In the genomic region with DNA sequence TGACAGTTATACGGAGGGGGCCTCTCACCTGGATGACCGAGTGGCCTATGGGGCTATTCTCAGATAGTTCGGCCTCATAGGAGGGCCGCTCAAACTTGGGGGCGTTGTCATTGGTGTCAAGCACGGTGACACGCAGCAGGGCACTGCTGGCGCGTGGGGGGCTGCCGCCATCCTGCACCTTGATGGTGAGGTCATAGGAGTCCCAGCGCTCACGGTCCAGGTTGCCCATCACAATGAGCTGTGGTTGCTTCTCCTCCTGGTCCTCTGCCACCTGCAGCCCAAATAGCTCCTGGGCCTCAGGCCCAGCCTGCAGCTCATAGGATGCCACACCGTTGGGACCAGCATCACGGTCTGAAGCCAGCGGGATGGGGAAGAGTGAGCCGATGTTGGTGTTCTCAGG, we compare ENCODE assay signal across 1 cellular context.
TF ChIP-seq lines count a peak whose summit lies in the region.

No MANE protein-coding gene starts in this region.

TF ChIP-seq in H1, 55 proteins besides CTCF, POLR2A, EP300 and RAD21:
- TF ChIP-seq TAF7 (optimal IDR thresholded peaks at IDR 0.05; ENCODE audit: borderline replicate concordance, low read depth, low read length) (no peak), EZH2 (IDR thresholded peaks at IDR 0.05; ENCODE audit: low read depth, low read length, severe bottlenecking) (no peak), YY1 (IDR thresholded peaks at IDR 0.05; ENCODE audit: low read depth, low read length) (no peak), SP4 (IDR thresholded peaks at IDR 0.05; ENCODE audit: low read length) (no peak), SUZ12 (IDR thresholded peaks at IDR 0.05; ENCODE audit: low read length) (no peak), CTBP2 (IDR thresholded peaks at IDR 0.05; ENCODE audit: borderline replicate concordance, insufficient read depth, insufficient read length, low read length) (no peak), RXRA (IDR thresholded peaks at IDR 0.05; ENCODE audit: insufficient read depth, low read depth, low read length) (no peak), TBP (IDR thresholded peaks at IDR 0.05; ENCODE audit: low read depth, low read length) (no peak), ASH2L (IDR thresholded peaks at IDR 0.05; ENCODE audit: low read length) (no peak), JUN (IDR thresholded peaks at IDR 0.05; ENCODE audit: low read depth, low read length) (no peak), JUND (IDR thresholded peaks at IDR 0.05; ENCODE audit: low read length) (no peak), HDAC6 (IDR thresholded peaks at IDR 0.05; ENCODE audit: low read depth, low read length) (no peak)
- TF ChIP-seq, protein P1, sequence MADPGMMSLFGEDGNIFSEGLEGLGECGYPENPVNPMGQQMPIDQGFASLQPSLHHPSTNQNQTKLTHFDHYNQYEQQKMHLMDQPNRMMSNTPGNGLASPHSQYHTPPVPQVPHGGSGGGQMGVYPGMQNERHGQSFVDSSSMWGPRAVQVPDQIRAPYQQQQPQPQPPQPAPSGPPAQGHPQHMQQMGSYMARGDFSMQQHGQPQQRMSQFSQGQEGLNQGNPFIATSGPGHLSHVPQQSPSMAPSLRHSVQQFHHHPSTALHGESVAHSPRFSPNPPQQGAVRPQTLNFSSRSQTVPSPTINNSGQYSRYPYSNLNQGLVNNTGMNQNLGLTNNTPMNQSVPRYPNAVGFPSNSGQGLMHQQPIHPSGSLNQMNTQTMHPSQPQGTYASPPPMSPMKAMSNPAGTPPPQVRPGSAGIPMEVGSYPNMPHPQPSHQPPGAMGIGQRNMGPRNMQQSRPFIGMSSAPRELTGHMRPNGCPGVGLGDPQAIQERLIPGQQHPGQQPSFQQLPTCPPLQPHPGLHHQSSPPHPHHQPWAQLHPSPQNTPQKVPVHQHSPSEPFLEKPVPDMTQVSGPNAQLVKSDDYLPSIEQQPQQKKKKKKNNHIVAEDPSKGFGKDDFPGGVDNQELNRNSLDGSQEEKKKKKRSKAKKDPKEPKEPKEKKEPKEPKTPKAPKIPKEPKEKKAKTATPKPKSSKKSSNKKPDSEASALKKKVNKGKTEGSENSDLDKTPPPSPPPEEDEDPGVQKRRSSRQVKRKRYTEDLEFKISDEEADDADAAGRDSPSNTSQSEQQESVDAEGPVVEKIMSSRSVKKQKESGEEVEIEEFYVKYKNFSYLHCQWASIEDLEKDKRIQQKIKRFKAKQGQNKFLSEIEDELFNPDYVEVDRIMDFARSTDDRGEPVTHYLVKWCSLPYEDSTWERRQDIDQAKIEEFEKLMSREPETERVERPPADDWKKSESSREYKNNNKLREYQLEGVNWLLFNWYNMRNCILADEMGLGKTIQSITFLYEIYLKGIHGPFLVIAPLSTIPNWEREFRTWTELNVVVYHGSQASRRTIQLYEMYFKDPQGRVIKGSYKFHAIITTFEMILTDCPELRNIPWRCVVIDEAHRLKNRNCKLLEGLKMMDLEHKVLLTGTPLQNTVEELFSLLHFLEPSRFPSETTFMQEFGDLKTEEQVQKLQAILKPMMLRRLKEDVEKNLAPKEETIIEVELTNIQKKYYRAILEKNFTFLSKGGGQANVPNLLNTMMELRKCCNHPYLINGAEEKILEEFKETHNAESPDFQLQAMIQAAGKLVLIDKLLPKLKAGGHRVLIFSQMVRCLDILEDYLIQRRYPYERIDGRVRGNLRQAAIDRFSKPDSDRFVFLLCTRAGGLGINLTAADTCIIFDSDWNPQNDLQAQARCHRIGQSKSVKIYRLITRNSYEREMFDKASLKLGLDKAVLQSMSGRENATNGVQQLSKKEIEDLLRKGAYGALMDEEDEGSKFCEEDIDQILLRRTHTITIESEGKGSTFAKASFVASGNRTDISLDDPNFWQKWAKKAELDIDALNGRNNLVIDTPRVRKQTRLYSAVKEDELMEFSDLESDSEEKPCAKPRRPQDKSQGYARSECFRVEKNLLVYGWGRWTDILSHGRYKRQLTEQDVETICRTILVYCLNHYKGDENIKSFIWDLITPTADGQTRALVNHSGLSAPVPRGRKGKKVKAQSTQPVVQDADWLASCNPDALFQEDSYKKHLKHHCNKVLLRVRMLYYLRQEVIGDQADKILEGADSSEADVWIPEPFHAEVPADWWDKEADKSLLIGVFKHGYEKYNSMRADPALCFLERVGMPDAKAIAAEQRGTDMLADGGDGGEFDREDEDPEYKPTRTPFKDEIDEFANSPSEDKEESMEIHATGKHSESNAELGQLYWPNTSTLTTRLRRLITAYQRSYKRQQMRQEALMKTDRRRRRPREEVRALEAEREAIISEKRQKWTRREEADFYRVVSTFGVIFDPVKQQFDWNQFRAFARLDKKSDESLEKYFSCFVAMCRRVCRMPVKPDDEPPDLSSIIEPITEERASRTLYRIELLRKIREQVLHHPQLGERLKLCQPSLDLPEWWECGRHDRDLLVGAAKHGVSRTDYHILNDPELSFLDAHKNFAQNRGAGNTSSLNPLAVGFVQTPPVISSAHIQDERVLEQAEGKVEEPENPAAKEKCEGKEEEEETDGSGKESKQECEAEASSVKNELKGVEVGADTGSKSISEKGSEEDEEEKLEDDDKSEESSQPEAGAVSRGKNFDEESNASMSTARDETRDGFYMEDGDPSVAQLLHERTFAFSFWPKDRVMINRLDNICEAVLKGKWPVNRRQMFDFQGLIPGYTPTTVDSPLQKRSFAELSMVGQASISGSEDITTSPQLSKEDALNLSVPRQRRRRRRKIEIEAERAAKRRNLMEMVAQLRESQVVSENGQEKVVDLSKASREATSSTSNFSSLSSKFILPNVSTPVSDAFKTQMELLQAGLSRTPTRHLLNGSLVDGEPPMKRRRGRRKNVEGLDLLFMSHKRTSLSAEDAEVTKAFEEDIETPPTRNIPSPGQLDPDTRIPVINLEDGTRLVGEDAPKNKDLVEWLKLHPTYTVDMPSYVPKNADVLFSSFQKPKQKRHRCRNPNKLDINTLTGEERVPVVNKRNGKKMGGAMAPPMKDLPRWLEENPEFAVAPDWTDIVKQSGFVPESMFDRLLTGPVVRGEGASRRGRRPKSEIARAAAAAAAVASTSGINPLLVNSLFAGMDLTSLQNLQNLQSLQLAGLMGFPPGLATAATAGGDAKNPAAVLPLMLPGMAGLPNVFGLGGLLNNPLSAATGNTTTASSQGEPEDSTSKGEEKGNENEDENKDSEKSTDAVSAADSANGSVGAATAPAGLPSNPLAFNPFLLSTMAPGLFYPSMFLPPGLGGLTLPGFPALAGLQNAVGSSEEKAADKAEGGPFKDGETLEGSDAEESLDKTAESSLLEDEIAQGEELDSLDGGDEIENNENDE (IDR thresholded peaks at IDR 0.05; ENCODE audit: insufficient replicate concordance, low read length) = no peak
- TF ChIP-seq, protein P2, sequence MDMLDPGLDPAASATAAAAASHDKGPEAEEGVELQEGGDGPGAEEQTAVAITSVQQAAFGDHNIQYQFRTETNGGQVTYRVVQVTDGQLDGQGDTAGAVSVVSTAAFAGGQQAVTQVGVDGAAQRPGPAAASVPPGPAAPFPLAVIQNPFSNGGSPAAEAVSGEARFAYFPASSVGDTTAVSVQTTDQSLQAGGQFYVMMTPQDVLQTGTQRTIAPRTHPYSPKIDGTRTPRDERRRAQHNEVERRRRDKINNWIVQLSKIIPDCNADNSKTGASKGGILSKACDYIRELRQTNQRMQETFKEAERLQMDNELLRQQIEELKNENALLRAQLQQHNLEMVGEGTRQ (IDR thresholded peaks at IDR 0.05; ENCODE audit: low read length) = no peak
TF ChIP-seq in H1: peak in this region for 0.
